In the genomic region with DNA sequence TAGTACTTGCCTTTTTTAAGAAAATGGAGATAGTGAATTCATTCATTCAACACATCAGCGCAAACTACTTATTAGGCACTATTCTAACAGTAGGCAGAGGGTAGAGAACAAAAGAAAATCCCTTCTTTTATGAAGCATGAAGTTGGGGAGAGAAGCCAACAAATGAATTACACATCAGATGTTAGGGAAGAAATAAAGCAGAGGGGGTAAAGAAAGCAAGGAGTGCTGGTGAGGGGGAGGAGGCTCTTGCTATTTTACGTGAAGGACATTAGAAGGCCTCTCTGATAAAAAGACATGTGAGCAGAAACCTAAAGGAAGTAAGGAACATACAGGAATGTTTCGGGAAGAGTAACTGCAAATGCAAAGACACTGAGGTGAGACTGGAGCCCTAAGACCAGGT, we compare ENCODE assay signal across 26 cellular contexts.
"Had no signal": no experiment of that assay in that cellular context is flagged by ENCODE, and none has a peak within 500 bp of the region (broad histone marks: within the 10 kb centered on the region; RNA-seq: fewer than 3 reads in every experiment).

No MANE protein-coding gene starts in this region.

- H3K4me3 Mint-ChIP-seq: activated B cell treated with CpG ODN at 0.5 μM for 24 hours; activated CD4-positive, alpha-beta T cell treated with anti-CD3 and anti-CD28 coated beads, Interleukin-2, amount 10 ng/mL, durations not matched to agents 24 days and 14 days; activated CD8-positive, alpha-beta memory T cell treated with anti-CD3 and anti-CD28 coated beads, Interleukin-2, amount 10 ng/mL, durations not matched to agents 7 days and 5 days; activated naive CD4-positive, alpha-beta T cell treated with anti-CD3 and anti-CD28 coated beads, Interleukin-2, amount 10 ng/mL, durations not matched to agents 7 days and 5 days; activated naive CD8-positive, alpha-beta T cell treated with anti-CD3 and anti-CD28 coated beads, Interleukin-2, amount 10 ng/mL, durations not matched to agents 7 days and 5 days; activated T-cell treated with anti-CD3 and anti-CD28 coated beads, Interleukin-2, amount 50 U/mL, for 4 hours had no signal

- ATAC-seq: activated CD8-positive, alpha-beta memory T cell treated with anti-CD3 and anti-CD28 coated beads, Interleukin-2, amount 10 ng/mL, durations not matched to agents 7 days and 5 days; activated T-cell treated with anti-CD3 and anti-CD28 coated beads, Interleukin-2, amount 50 U/mL, for 4 hours had no signal

- H3K9me3 ChIP-seq: Peyer's patch, SJCRH30, SK-N-SH had no signal

- H3K36me3 ChIP-seq: Peyer's patch, SJCRH30 had no signal

- DNase-seq: activated B cell treated with CpG ODN at 0.5 μM for 24 hours; activated CD4-positive, alpha-beta T cell treated with anti-CD3 and anti-CD28 coated beads for 1 hour; activated CD4-positive, alpha-beta T cell treated with anti-CD3 and anti-CD28 coated beads, Interleukin-2, amount 10 ng/mL, durations not matched to agents 24 days and 14 days; activated CD4-positive, alpha-beta T cell treated with anti-CD3 and anti-CD28 coated beads, Interleukin-2, amount 50 U/mL, for 48 hours; activated CD8-positive, alpha-beta memory T cell treated with anti-CD3 and anti-CD28 coated beads, Interleukin-2, amount 10 ng/mL, durations not matched to agents 7 days and 5 days; activated gamma-delta T cell treated with Interleukin-2 at 50 U/mL for 16 hours; activated naive CD4-positive, alpha-beta T cell treated with anti-CD3 and anti-CD28 coated beads, Interleukin-2, amount 10 ng/mL, durations not matched to agents 7 days and 5 days; activated naive CD8-positive, alpha-beta T cell treated with anti-CD3 and anti-CD28 coated beads, Interleukin-2, amount 10 ng/mL, durations not matched to agents 7 days and 5 days; activated T-cell treated with anti-CD3 and anti-CD28 coated beads, Interleukin-2, amount 50 U/mL, for 4 hours; aorta; central memory CD4-positive, alpha-beta T cell; MM.1S; NCI-H1105; NCI-H1436; NCI-H1694 treated with DMSO at 0.1 percent for 48 hours; NCI-H2029 treated with DMSO at 0.1 percent for 48 hours; NCI-H345; NCI-H510A; NCI-H526 treated with DMSO at 0.1 percent for 48 hours; Peyer's patch; Right ventricle myocardium superior; SJCRH30; SK-N-SH had no signal

- H3K27me3 Mint-ChIP-seq: activated B cell treated with CpG ODN at 0.5 μM for 24 hours; activated CD4-positive, alpha-beta T cell treated with anti-CD3 and anti-CD28 coated beads, Interleukin-2, amount 10 ng/mL, durations not matched to agents 24 days and 14 days; activated CD8-positive, alpha-beta memory T cell treated with anti-CD3 and anti-CD28 coated beads, Interleukin-2, amount 10 ng/mL, durations not matched to agents 7 days and 5 days; activated naive CD4-positive, alpha-beta T cell treated with anti-CD3 and anti-CD28 coated beads, Interleukin-2, amount 10 ng/mL, durations not matched to agents 7 days and 5 days; activated naive CD8-positive, alpha-beta T cell treated with anti-CD3 and anti-CD28 coated beads, Interleukin-2, amount 10 ng/mL, durations not matched to agents 7 days and 5 days had no signal

- H3K27ac Mint-ChIP-seq: activated B cell treated with CpG ODN at 0.5 μM for 24 hours; activated CD4-positive, alpha-beta T cell treated with anti-CD3 and anti-CD28 coated beads, Interleukin-2, amount 10 ng/mL, durations not matched to agents 24 days and 14 days; activated CD8-positive, alpha-beta memory T cell treated with anti-CD3 and anti-CD28 coated beads, Interleukin-2, amount 10 ng/mL, durations not matched to agents 7 days and 5 days; activated naive CD4-positive, alpha-beta T cell treated with anti-CD3 and anti-CD28 coated beads, Interleukin-2, amount 10 ng/mL, durations not matched to agents 7 days and 5 days; activated naive CD8-positive, alpha-beta T cell treated with anti-CD3 and anti-CD28 coated beads, Interleukin-2, amount 10 ng/mL, durations not matched to agents 7 days and 5 days; activated T-helper 2 cell treated with anti-CD3 and anti-CD28 coated beads, Interferon-gamma antibody, Interleukin-2, Interleukin-4, amounts not matched to agents 10 μg/mL and 5 μg/mL and 100 μg/mL, durations not matched to agents 14 hours and 24 hours and 36 hours had no signal

- H3K4me3 ChIP-seq: Peyer's patch, SJCRH30 had no signal

- H3K4me2 ChIP-seq: KMS-11, SK-N-SH had no signal

- H3K4me1 ChIP-seq: Peyer's patch, SJCRH30 had no signal

- H3K27ac ChIP-seq: KMS-11, Peyer's patch, RWPE1, SJCRH30 had no signal

- H3K9me3 Mint-ChIP-seq: activated B cell treated with CpG ODN at 0.5 μM for 24 hours; activated CD4-positive, alpha-beta T cell treated with anti-CD3 and anti-CD28 coated beads, Interleukin-2, amount 10 ng/mL, durations not matched to agents 24 days and 14 days; activated naive CD4-positive, alpha-beta T cell treated with anti-CD3 and anti-CD28 coated beads, Interleukin-2, amount 10 ng/mL, durations not matched to agents 7 days and 5 days; activated naive CD8-positive, alpha-beta T cell treated with anti-CD3 and anti-CD28 coated beads, Interleukin-2, amount 10 ng/mL, durations not matched to agents 7 days and 5 days; activated T-cell treated with anti-CD3 and anti-CD28 coated beads, Interleukin-2, amount 50 U/mL, for 4 hours; activated T-helper 2 cell treated with anti-CD3 and anti-CD28 coated beads, Interferon-gamma antibody, Interleukin-2, Interleukin-4, amounts not matched to agents 10 μg/mL and 5 μg/mL and 100 μg/mL, durations not matched to agents 14 hours and 24 hours and 36 hours had no signal

- H3K36me3 Mint-ChIP-seq: activated naive CD4-positive, alpha-beta T cell treated with anti-CD3 and anti-CD28 coated beads, Interleukin-2, amount 10 ng/mL, durations not matched to agents 7 days and 5 days had no signal

- H3K9ac ChIP-seq: KMS-11, SK-N-SH had no signal

- H3K27me3 ChIP-seq: Peyer's patch, SJCRH30 had no signal
